30 cellular contexts compared by ENCODE assay signal in genomic region chr10:98195132-98195531, GRCh38.
A peak's percentile ranks its signal among the peaks of the same experiment; 100 is the strongest.
DNase-seq lines count a peak whose midpoint lies in the region; ATAC-seq, FAIRE-seq and TF ChIP-seq lines count a peak whose summit lies in the region.
"Had no signal": no experiment of that assay in that cellular context is flagged by ENCODE, and none has a peak within 500 bp of the region (broad histone marks: within the 10 kb centered on the region; RNA-seq: fewer than 3 reads in every experiment).

No MANE protein-coding gene starts in this region.

- H3K27me3 Mint-ChIP-seq in activated T-helper 2 cell treated with anti-CD3 and anti-CD28 coated beads, Interferon-gamma antibody, Interleukin-2, Interleukin-4, amounts not matched to agents 10 μg/mL and 5 μg/mL and 100 μg/mL, durations not matched to agents 14 hours and 24 hours and 36 hours (ENCODE audit: low read depth), result no peaks in the 10 kb centered on the region
- H3K27me3 Mint-ChIP-seq: activated CD4-positive, alpha-beta memory T cell treated with anti-CD3 and anti-CD28 coated beads, Interleukin-2, amount 10 ng/mL, durations not matched to agents 7 days and 5 days; activated naive CD8-positive, alpha-beta T cell treated with anti-CD3 and anti-CD28 coated beads for 36 hours; CD4-positive, CD25-positive, alpha-beta regulatory T cell; effector memory CD8-positive, alpha-beta T cell; stimulated activated memory B cell treated with anti-CD40 and anti-IgM and Interleukin-4, amounts not matched to agents 10 μg/mL and 1 μg/mL and 100 μg/mL, for 72 hours had no signal

- no peak overlapping the region for H3K4me3 Mint-ChIP-seq in activated T-helper 2 cell treated with anti-CD3 and anti-CD28 coated beads, Interferon-gamma antibody, Interleukin-2, Interleukin-4, amounts not matched to agents 10 μg/mL and 5 μg/mL and 100 μg/mL, durations not matched to agents 14 hours and 24 hours and 36 hours (ENCODE audit: low read depth)
- H3K4me3 Mint-ChIP-seq: activated CD4-positive, alpha-beta memory T cell treated with anti-CD3 and anti-CD28 coated beads, Interleukin-2, amount 10 ng/mL, durations not matched to agents 7 days and 5 days; activated naive CD8-positive, alpha-beta T cell treated with anti-CD3 and anti-CD28 coated beads for 36 hours; CD4-positive, CD25-positive, alpha-beta regulatory T cell; effector memory CD8-positive, alpha-beta T cell; neural progenitor cell; stimulated activated memory B cell treated with anti-CD40 and anti-IgM and Interleukin-4, amounts not matched to agents 10 μg/mL and 1 μg/mL and 100 μg/mL, for 72 hours; T-helper 1 cell treated with Interleukin-12 subunit alpha and Interleukin-12 subunit beta and Interleukin-4 antibody, amounts not matched to agents 30 μg/mL and 1 μg/mL, for 36 hours had no signal

- H3K36me3 ChIP-seq in mammary epithelial cell (ENCODE audit: insufficient read depth, low read length), result no peaks in the 10 kb centered on the region
- H3K36me3 ChIP-seq in breast epithelium, result no peaks in the 10 kb centered on the region
- peaks cover 77% of the 10 kb centered on the region for H3K36me3 ChIP-seq in OCI-LY7 (ENCODE audit: insufficient read depth, low read length)
- H3K36me3 ChIP-seq in right atrium auricular region, result no peaks in the 10 kb centered on the region
- H3K36me3 ChIP-seq: ascending aorta, neural progenitor cell, pancreas, thoracic aorta had no signal

- CTCF ChIA-PET in mammary epithelial cell (lab: Charles Lee; ENCODE audit: low non-redundant PET), result no interaction called here
- CTCF ChIA-PET in OCI-LY7 (lab: Charles Lee; ENCODE audit: unreplicated experiment), result no interaction called here

- H3K4me2 ChIP-seq in mammary epithelial cell (ENCODE audit: insufficient read depth, low read depth, low read length) (no peak overlapping the region), OCI-LY7 (ENCODE audit: low read length) (no peak overlapping the region)
- H3K4me2 ChIP-seq: neural progenitor cell had no signal

- intact Hi-C loops in mammary epithelial cell (cut with micrococcal nuclease) (no loop called here), breast epithelium (cut with DNase I; ENCODE audit: low total_unique reads) (loop anchor here (5.0 kb wide), 1 partner anchor 217 kb away; no protein-coding TSS in a partner anchor), OCI-LY7 (cut with micrococcal nuclease; ENCODE audit: unreplicated experiment) (no loop called here)
- intact Hi-C loops in activated T-helper 2 cell treated with anti-CD3 and anti-CD28 coated beads, Interferon-gamma antibody, Interleukin-2, Interleukin-4, amounts not matched to agents 10 μg/mL and 5 μg/mL and 100 μg/mL, durations not matched to agents 14 hours and 24 hours and 36 hours (cut with micrococcal nuclease), result no loop called here

- BruUV-seq in mammary epithelial cell (replicated peaks; lab: Mats Ljungman, UMichigan) (no TSS peak), OCI-LY7 (replicated peaks; lab: Mats Ljungman, UMichigan) (no TSS peak)

- peak; percentile 54 for ATAC-seq in HG03159 (IDR thresholded peaks at IDR 0.05; ENCODE audit: unreplicated experiment)
- ATAC-seq: effector memory CD8-positive, alpha-beta T cell; pancreas; PC-3; stimulated activated memory B cell treated with anti-CD40 and anti-IgM and Interleukin-4, amounts not matched to agents 10 μg/mL and 1 μg/mL and 100 μg/mL, for 72 hours had no signal

- no peak for TF ChIP-seq POLR2A in breast epithelium (IDR thresholded peaks at IDR 0.05)

- H3K9me3 ChIP-seq in mammary epithelial cell (replicated peaks; ENCODE audit: insufficient read depth, low read length) (peaks cover 3% of the 10 kb centered on the region), breast epithelium (peaks cover 0 to 5% of the 10 kb centered on the region in 2 donors), OCI-LY7 (ENCODE audit: low read length) (peaks cover 17% of the 10 kb centered on the region; the same call in 1 of the 2 replicates), right atrium auricular region (peaks cover 0 to 11% of the 10 kb centered on the region in 2 donors)
- H3K9me3 ChIP-seq: pancreas, thoracic aorta had no signal

- POLR2A ChIA-PET in OCI-LY7 (lab: Charles Lee), result interaction anchor here (0.7 to 1.3 kb wide), 2 partner anchors 10 to 478 kb away, joined by 3 to 7 read pairs; no protein-coding TSS in a partner anchor

- peak; percentile 50 for FAIRE-seq in urothelium cell line (lab: Jason Lieb, UNC)
- FAIRE-seq: G401.6, pancreas had no signal

- no peaks in the 10 kb centered on the region for H3K9me2 ChIP-seq in OCI-LY7 (ENCODE audit: insufficient read depth, low read length)

- H3K4me3 ChIP-seq in mammary epithelial cell (replicated peaks in 1 of 3; ENCODE audit: insufficient read depth in 1 of 3, low read depth in 2 of 3, low read length in 3 of 3) (no peak overlapping the region), breast epithelium (no peak overlapping the region), OCI-LY7 (ENCODE audit: low read depth, low read length, poor library complexity, severe bottlenecking) (no peak overlapping the region), right atrium auricular region (no peak overlapping the region)
- H3K4me3 ChIP-seq: ascending aorta, left ventricle myocardium inferior, neural progenitor cell, pancreas, SK-N-MC, thoracic aorta had no signal

- H3K27ac ChIP-seq in mammary epithelial cell (ENCODE audit: insufficient read depth, low read depth, low read length) (no peak overlapping the region), breast epithelium (no peak overlapping the region), OCI-LY7 (ENCODE audit: low read depth, low read length, poor library complexity, severe bottlenecking) (no peak overlapping the region), right atrium auricular region (no peak overlapping the region)
- H3K27ac ChIP-seq: ascending aorta, left ventricle myocardium inferior, neural progenitor cell, pancreas, SK-N-MC, thoracic aorta had no signal

- peaks cover 49% of the 10 kb centered on the region for H3K36me3 Mint-ChIP-seq in activated T-helper 2 cell treated with anti-CD3 and anti-CD28 coated beads, Interferon-gamma antibody, Interleukin-2, Interleukin-4, amounts not matched to agents 10 μg/mL and 5 μg/mL and 100 μg/mL, durations not matched to agents 14 hours and 24 hours and 36 hours (ENCODE audit: low read depth)

- no peak overlapping the region for H2AFZ ChIP-seq in mammary epithelial cell (ENCODE audit: low read depth, low read length)
- no peak overlapping the region for H2AFZ ChIP-seq in OCI-LY7 (ENCODE audit: low read length)
- H2AFZ ChIP-seq: neural progenitor cell had no signal

- no peak for TF ChIP-seq CTCF in mammary epithelial cell (conservative IDR thresholded peaks at IDR 0.05 in 1 of 2, IDR thresholded peaks at IDR 0.05 in 1 of 2; ENCODE audit: extremely low read depth in 1 of 2, insufficient read depth in 1 of 2, low read depth in 1 of 2, low read length in 2 of 2)
- no peak for TF ChIP-seq CTCF in breast epithelium (IDR thresholded peaks at IDR 0.05)
- TF ChIP-seq CTCF in OCI-LY7 (conservative IDR thresholded peaks at IDR 0.05; ENCODE audit: low read length), result no peak
- no peak for TF ChIP-seq CTCF in right atrium auricular region (IDR thresholded peaks at IDR 0.05)

- no peak overlapping the region for H3K9ac ChIP-seq in mammary epithelial cell (ENCODE audit: insufficient read depth, low read length)
- H3K9ac ChIP-seq: neural progenitor cell had no signal

- H3K4me1 ChIP-seq in mammary epithelial cell (ENCODE audit: insufficient read depth, low read length) (no peaks in the 10 kb centered on the region), breast epithelium (no peaks in the 10 kb centered on the region), OCI-LY7 (ENCODE audit: insufficient read depth, low read length, poor library complexity, severe bottlenecking) (no peaks in the 10 kb centered on the region), right atrium auricular region (peaks cover 0 to 7% of the 10 kb centered on the region in 2 donors)
- H3K4me1 ChIP-seq: ascending aorta, neural progenitor cell had no signal

- in situ Hi-C loops in mammary epithelial cell (cut with MboI; ENCODE audit: low sequenced_read_pairs in 2 of 2), result no loop called here

- WGBS in mammary epithelial cell (ENCODE audit: low coverage, missing lambda C conversion rate), result 95% methylated on average over 1 of the region's 1 CpG

- H4K20me1 ChIP-seq in mammary epithelial cell (ENCODE audit: insufficient read depth, low read length) (no peaks in the 10 kb centered on the region), OCI-LY7 (ENCODE audit: insufficient read depth, low read length) (no peaks in the 10 kb centered on the region)

- H3K27me3 ChIP-seq in mammary epithelial cell (ENCODE audit: insufficient read depth, low read length) (no peaks in the 10 kb centered on the region), breast epithelium (no peaks in the 10 kb centered on the region), right atrium auricular region (no peaks in the 10 kb centered on the region)
- H3K27me3 ChIP-seq: ascending aorta, neural progenitor cell, pancreas had no signal

- peak overlapping the region; percentile 31 for H3K27ac Mint-ChIP-seq in activated T-helper 2 cell treated with anti-CD3 and anti-CD28 coated beads, Interferon-gamma antibody, Interleukin-2, Interleukin-4, amounts not matched to agents 10 μg/mL and 5 μg/mL and 100 μg/mL, durations not matched to agents 14 hours and 24 hours and 36 hours
- H3K27ac Mint-ChIP-seq: activated CD4-positive, alpha-beta memory T cell treated with anti-CD3 and anti-CD28 coated beads, Interleukin-2, amount 10 ng/mL, durations not matched to agents 7 days and 5 days; activated naive CD8-positive, alpha-beta T cell treated with anti-CD3 and anti-CD28 coated beads for 36 hours; effector memory CD8-positive, alpha-beta T cell; neural progenitor cell; stimulated activated memory B cell treated with anti-CD40 and anti-IgM and Interleukin-4, amounts not matched to agents 10 μg/mL and 1 μg/mL and 100 μg/mL, for 72 hours; T-helper 1 cell treated with Interleukin-12 subunit alpha and Interleukin-12 subunit beta and Interleukin-4 antibody, amounts not matched to agents 30 μg/mL and 1 μg/mL, for 36 hours had no signal

- peaks cover 8% of the 10 kb centered on the region for H3K4me1 Mint-ChIP-seq in activated T-helper 2 cell treated with anti-CD3 and anti-CD28 coated beads, Interferon-gamma antibody, Interleukin-2, Interleukin-4, amounts not matched to agents 10 μg/mL and 5 μg/mL and 100 μg/mL, durations not matched to agents 14 hours and 24 hours and 36 hours (ENCODE audit: low read depth)
- H3K4me1 Mint-ChIP-seq: neural progenitor cell had no signal

- H3K79me2 ChIP-seq in mammary epithelial cell (ENCODE audit: insufficient read depth, low read length) (peaks cover 24% of the 10 kb centered on the region), OCI-LY7 (ENCODE audit: insufficient read depth, low read depth, low read length) (peaks cover 44% of the 10 kb centered on the region; the same call in 1 of the 2 replicates)

- peak; percentile 10 for DNase-seq in mammary epithelial cell
- no peak for DNase-seq in breast epithelium (ENCODE audit: low spot score in 2 of 2)
- DNase-seq in activated T-helper 2 cell treated with anti-CD3 and anti-CD28 coated beads, Interferon-gamma antibody, Interleukin-2, Interleukin-4, amounts not matched to agents 10 μg/mL and 5 μg/mL and 100 μg/mL, durations not matched to agents 14 hours and 24 hours and 36 hours (ENCODE audit: low spot score), result no peak
- DNase-seq in urothelium cell line (ENCODE audit: low spot score), result no peak
- no peak for DNase-seq in OCI-LY7 (ENCODE audit: low spot score)
- DNase-seq in right atrium auricular region (ENCODE audit: low spot score), result no peak
- DNase-seq in NOMO-1 treated with dmso at 0.1 percent for 144 hours (lab: John Stamatoyannopoulos, UW; ENCODE audit: unreplicated experiment), result no peak
- DNase-seq: activated CD4-positive, alpha-beta memory T cell treated with anti-CD3 and anti-CD28 coated beads, Interleukin-2, amount 10 ng/mL, durations not matched to agents 7 days and 5 days; activated naive CD8-positive, alpha-beta T cell treated with anti-CD3 and anti-CD28 coated beads for 36 hours; AML-193; Calu3; CD4-positive, CD25-positive, alpha-beta regulatory T cell; DMS79; effector memory CD8-positive, alpha-beta T cell; HCEC 1CT; IMR-90; islet precursor cell; left ventricle myocardium inferior; NCI-H1048; NCI-H1694 treated with DMSO at 0.1 percent for 48 hours; pancreas; PC-3 had no signal

- dilution Hi-C loops in mammary epithelial cell (cut with HindIII; ENCODE audit: low sequenced_read_pairs), result no loop called here

- peaks cover 11% of the 10 kb centered on the region for H3K9me3 Mint-ChIP-seq in activated T-helper 2 cell treated with anti-CD3 and anti-CD28 coated beads, Interferon-gamma antibody, Interleukin-2, Interleukin-4, amounts not matched to agents 10 μg/mL and 5 μg/mL and 100 μg/mL, durations not matched to agents 14 hours and 24 hours and 36 hours
- H3K9me3 Mint-ChIP-seq: effector memory CD8-positive, alpha-beta T cell; stimulated activated memory B cell treated with anti-CD40 and anti-IgM and Interleukin-4, amounts not matched to agents 10 μg/mL and 1 μg/mL and 100 μg/mL, for 72 hours had no signal
